8 cellular contexts compared by ENCODE assay signal in genomic region chr3:149581681-149582349, GRCh38.
A peak's percentile ranks its signal among the peaks of the same experiment; 100 is the strongest.
DNase-seq lines count a peak whose midpoint lies in the region; ATAC-seq and TF ChIP-seq lines count a peak whose summit lies in the region.

No MANE protein-coding gene starts in this region.

- no peaks in the 10 kb centered on the region for H3K36me3 ChIP-seq in SK-N-MC (ENCODE audit: insufficient read depth, low read length)
- H3K36me3 ChIP-seq in cardiac muscle cell: no peaks in the 10 kb centered on the region
- H3K36me3 ChIP-seq in skeletal muscle tissue (ENCODE audit: control insufficient read depth in 3 of 3, insufficient read depth in 3 of 3, low read length in 3 of 3): no peaks in the 10 kb centered on the region

- ATAC-seq in GM19328 (IDR thresholded peaks at IDR 0.05; ENCODE audit: unreplicated experiment): no peak
- ATAC-seq in HG03280 (IDR thresholded peaks at IDR 0.05; ENCODE audit: unreplicated experiment): no peak

- H3K9ac ChIP-seq in SK-N-MC (ENCODE audit: insufficient read length) (no peak overlapping the region), skeletal muscle tissue (ENCODE audit: low read depth in 1 of 3, low read length in 3 of 3) (peak overlapping the region in 1 of 3 donors; percentile 19)

- TF ChIP-seq CTCF in cardiac muscle cell (IDR thresholded peaks at IDR 0.05; ENCODE audit: low read depth, low read length): no peak

- DNase-seq in GOT3 (lab: John Stamatoyannopoulos, UW) (peak; percentile 33), SK-N-MC (ENCODE audit: low read depth, low spot score) (no peak), cardiac muscle cell (ENCODE audit: low read depth in 1 of 2, low spot score in 1 of 2) (peak; percentile 25 to 71), NCI-H2081 (lab: John Stamatoyannopoulos, UW) (no peak), NCI-H2227 (lab: John Stamatoyannopoulos, UW; ENCODE audit: unreplicated experiment) (no peak)

- no peaks in the 10 kb centered on the region for H3K27me3 ChIP-seq in cardiac muscle cell
- H3K27me3 ChIP-seq in skeletal muscle tissue (ENCODE audit: control insufficient read depth in 3 of 3, insufficient read depth in 3 of 3, low read length in 3 of 3): no peaks in the 10 kb centered on the region

- peak overlapping the region; percentile 52 for H3K27ac ChIP-seq in SK-N-MC
- peak overlapping the region; percentile 69 for H3K27ac ChIP-seq in cardiac muscle cell
- peak overlapping the region; percentile 86 for H3K27ac ChIP-seq in skeletal muscle tissue (ENCODE audit: low read depth, low read length)

- H3K4me1 ChIP-seq in cardiac muscle cell (ENCODE audit: low read depth) (peaks cover 41% of the 10 kb centered on the region), skeletal muscle tissue (ENCODE audit: control insufficient read depth in 3 of 3, insufficient read depth in 3 of 3, low read length in 3 of 3) (peaks cover 32 to 62% (median 61%) of the 10 kb centered on the region in 3 donors)

- no peaks in the 10 kb centered on the region for H3K9me3 ChIP-seq in SK-N-MC (ENCODE audit: low read depth, low read length)
- no peaks in the 10 kb centered on the region for H3K9me3 ChIP-seq in cardiac muscle cell (ENCODE audit: low read depth)
- no peaks in the 10 kb centered on the region for H3K9me3 ChIP-seq in skeletal muscle tissue (ENCODE audit: control insufficient read depth in 3 of 3, low read length in 3 of 3)

- H3K4me3 ChIP-seq in SK-N-MC: peak overlapping the region; percentile 52
- H3K4me3 ChIP-seq in cardiac muscle cell: no peak overlapping the region
- H3K4me3 ChIP-seq in skeletal muscle tissue (ENCODE audit: low read length in 3 of 3): peak overlapping the region in 1 of 3 donors; percentile 12

Comparison
In these comparisons a context has a peak if more than half of its experiments do, and no peak if none do; other contexts are left out.
1. DNase-seq: peak in GOT3 (single experiment) and cardiac muscle cell (2 of 2); none in SK-N-MC (single experiment), NCI-H2081 (0 of 2) and NCI-H2227 (single experiment).
2. Peak in every context shown above with its lines, with median percentiles within 50 percentile points of each other: H3K27ac ChIP-seq.